ENCODE assay signal across 18 cellular contexts in the genomic region with DNA sequence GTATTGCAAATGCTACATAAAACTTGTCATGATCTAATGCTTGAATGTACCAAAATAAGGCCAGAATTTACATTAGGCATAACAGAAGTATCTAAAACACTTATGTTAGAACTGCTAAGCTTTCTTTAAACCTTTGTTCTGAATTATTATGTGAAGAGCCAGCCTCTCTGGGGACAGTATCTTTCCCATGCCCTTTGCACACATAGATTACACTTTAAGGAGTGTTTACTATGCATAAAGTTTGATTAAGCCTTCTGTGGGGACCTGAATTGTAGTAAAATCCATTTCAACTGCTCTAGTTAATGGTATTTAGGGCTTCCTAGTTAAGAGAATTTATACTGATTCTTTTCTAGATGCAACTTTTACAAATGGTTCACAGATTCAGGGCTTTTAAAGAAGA.
DNase-seq lines count a peak whose midpoint lies in the region; ATAC-seq, FAIRE-seq and TF ChIP-seq lines count a peak whose summit lies in the region.
"Had no signal": no experiment of that assay in that cellular context is flagged by ENCODE, and none has a peak within 500 bp of the region (broad histone marks: within the 10 kb centered on the region; RNA-seq: fewer than 3 reads in every experiment).

No MANE protein-coding gene starts in this region.

- no peaks in the 10 kb centered on the region for H3K79me2 ChIP-seq in HepG2 (ENCODE audit: insufficient read depth, low read length)

- H3K4me3 ChIP-seq in right lobe of liver (no peak overlapping the region), HepG2 (replicated peaks in 1 of 3; ENCODE audit: insufficient read depth in 1 of 3, low read depth in 2 of 3, low read length in 3 of 3) (no peak overlapping the region), subcutaneous abdominal adipose tissue (ENCODE audit: low read depth in 1 of 5, low read length in 5 of 5) (peak overlapping the region in 1 of 5 donors; percentile 8), gastroesophageal sphincter (no peak overlapping the region)
- H3K4me3 ChIP-seq: GM23338 had no signal

- intact Hi-C loops in right lobe of liver (cut with DNase I) = no loop called here
- intact Hi-C loops in HepG2 (cut with micrococcal nuclease; ENCODE audit: unreplicated experiment) = no loop called here

- no peak for TF ChIP-seq POLR2A in right lobe of liver (IDR thresholded peaks at IDR 0.05)
- TF ChIP-seq POLR2A in HepG2 (IDR thresholded peaks at IDR 0.05; ENCODE audit: insufficient read depth in 1 of 2, low read depth in 2 of 2, low read length in 2 of 2) = no peak
- no peak for TF ChIP-seq POLR2A in gastroesophageal sphincter (IDR thresholded peaks at IDR 0.05)

- H4K20me1 ChIP-seq in HepG2 (ENCODE audit: insufficient read depth, low read length) = no peaks in the 10 kb centered on the region

- no peaks in the 10 kb centered on the region for H3K27me3 ChIP-seq in right lobe of liver
- H3K27me3 ChIP-seq in HepG2 (ENCODE audit: control insufficient read depth in 1 of 2, insufficient read depth in 2 of 2, low read length in 2 of 2) = no peaks in the 10 kb centered on the region; a peak in 1 of 5 replicates
- H3K27me3 ChIP-seq in subcutaneous abdominal adipose tissue (ENCODE audit: control insufficient read depth in 5 of 5, insufficient read depth in 4 of 5, low read length in 5 of 5) = no peaks in the 10 kb centered on the region
- H3K27me3 ChIP-seq in gastroesophageal sphincter = no peaks in the 10 kb centered on the region
- no peaks in the 10 kb centered on the region for H3K27me3 ChIP-seq in foreskin keratinocyte

- no TSS peak for BruUV-seq in HepG2 (replicated peaks; lab: Mats Ljungman, UMichigan)

- no peak overlapping the region for H3K4me2 ChIP-seq in HepG2 (ENCODE audit: low read depth, low read length)
- H3K4me2 ChIP-seq: GM23338 had no signal

- H3K9me3 ChIP-seq in right lobe of liver (no peaks in the 10 kb centered on the region), HepG2 (ENCODE audit: low read length) (no peaks in the 10 kb centered on the region), subcutaneous abdominal adipose tissue (ENCODE audit: control insufficient read depth in 5 of 5, low read length in 5 of 5) (peaks cover 0 to 4% (median 3%) of the 10 kb centered on the region in 5 donors), gastroesophageal sphincter (no peaks in the 10 kb centered on the region)

- no peak for TF ChIP-seq CTCF in right lobe of liver (IDR thresholded peaks at IDR 0.05)
- TF ChIP-seq CTCF in HepG2 (CRISPR knock-in tag; IDR thresholded peaks at IDR 0.05) = no peak
- no peak for TF ChIP-seq CTCF in gastroesophageal sphincter (IDR thresholded peaks at IDR 0.05)
- TF ChIP-seq CTCF in foreskin keratinocyte (conservative IDR thresholded peaks at IDR 0.05) = no peak

- H3K9ac ChIP-seq in HepG2 (ENCODE audit: insufficient read depth, low read depth, low read length) (no peak overlapping the region), subcutaneous abdominal adipose tissue (ENCODE audit: low read length in 5 of 5) (no peak overlapping the region)

- H3K27ac ChIP-seq in right lobe of liver (peak overlapping the region in 1 of 3 donors; percentile 32), HepG2 (ENCODE audit: extremely low read length, insufficient read depth, low read length) (no peak overlapping the region), subcutaneous abdominal adipose tissue (ENCODE audit: low read depth, low read length) (peak overlapping the region; percentile 37), gastroesophageal sphincter (no peak overlapping the region), foreskin keratinocyte (no peak overlapping the region)

- H3K36me3 ChIP-seq in right lobe of liver = no peaks in the 10 kb centered on the region
- no peaks in the 10 kb centered on the region for H3K36me3 ChIP-seq in HepG2 (replicated peaks in 1 of 2; ENCODE audit: control insufficient read depth in 1 of 2, insufficient read depth in 2 of 2, low read length in 2 of 2)
- H3K36me3 ChIP-seq in subcutaneous abdominal adipose tissue (ENCODE audit: control insufficient read depth in 5 of 5, insufficient read depth in 5 of 5, low read length in 5 of 5) = no peaks in the 10 kb centered on the region
- H3K36me3 ChIP-seq in gastroesophageal sphincter = no peaks in the 10 kb centered on the region

- no peak overlapping the region for H2AFZ ChIP-seq in HepG2 (ENCODE audit: low read length)
- H2AFZ ChIP-seq: GM23338 had no signal

- DNase-seq in right lobe of liver (no peak), HepG2 (ENCODE audit: low spot score) (no peak), left lobe of liver (ENCODE audit: low spot score) (no peak), foreskin keratinocyte (no peak)
- DNase-seq: C1 segment of cervical spinal cord; Calu3; CD4-positive, alpha-beta memory T cell; COR-L47; DMS79; EL; GDM1; H9 had no signal

- no peak for TF ChIP-seq RAD21 in HepG2 (CRISPR knock-in tag; IDR thresholded peaks at IDR 0.05)

- CTCF ChIA-PET in HepG2 (lab: Yijun Ruan, JAX; ENCODE audit: low intra/inter-chr PET ratio, low total read pairs) = no interaction called here

- POLR2A ChIA-PET in HepG2 (lab: Yijun Ruan, JAX) = no interaction called here

- peaks cover 0 to 8% (median 0%) of the 10 kb centered on the region in 4 donors for H3K4me1 ChIP-seq in right lobe of liver
- no peaks in the 10 kb centered on the region for H3K4me1 ChIP-seq in HepG2 (ENCODE audit: insufficient read depth, low read length)
- peaks cover 0 to 22% (median 11%) of the 10 kb centered on the region in 5 donors for H3K4me1 ChIP-seq in subcutaneous abdominal adipose tissue (ENCODE audit: control insufficient read depth in 5 of 5, insufficient read depth in 5 of 5, low read length in 5 of 5)
- H3K4me1 ChIP-seq in gastroesophageal sphincter = no peaks in the 10 kb centered on the region
- no peaks in the 10 kb centered on the region for H3K4me1 ChIP-seq in foreskin keratinocyte

- ATAC-seq in right lobe of liver = peak; percentile 48 to 59 (median 56)
- no peak for ATAC-seq in HepG2
- ATAC-seq in left lobe of liver = peak; percentile 47
- ATAC-seq in gastroesophageal sphincter = no peak
- no peak for ATAC-seq in foreskin keratinocyte
- ATAC-seq: GM23338, HCT116 had no signal

- in situ Hi-C loops in HepG2 (cut with HindIII; ENCODE audit: extremely low pct_ligation_motif_present, low pct_unique_long_range_greater_than_20kb) = no loop called here

- TF ChIP-seq EP300 in HepG2 (IDR thresholded peaks at IDR 0.05; ENCODE audit: low read depth in 2 of 2, low read length in 2 of 2) (no peak), HepG2 (CRISPR knock-in tag; IDR thresholded peaks at IDR 0.05; ENCODE audit: borderline replicate concordance) (no peak), gastroesophageal sphincter (IDR thresholded peaks at IDR 0.05) (no peak)

- FAIRE-seq in HepG2 (lab: Jason Lieb, UNC) = no peak
- FAIRE-seq: GM12891, GM18507 had no signal

TF ChIP-seq in HepG2, 621 proteins besides CTCF, POLR2A, EP300 and RAD21 (continues in another document):
- TF ChIP-seq JARID2 (CRISPR knock-in tag; IDR thresholded peaks at IDR 0.05; ENCODE audit: insufficient replicate concordance) (no peak), FLYWCH1 (CRISPR knock-in tag; IDR thresholded peaks at IDR 0.05) (no peak), ZMYM3 (CRISPR knock-in tag; IDR thresholded peaks at IDR 0.05) (no peak), NCOA2 (CRISPR knock-in tag; IDR thresholded peaks at IDR 0.05) (no peak), NR2F1 (CRISPR knock-in tag; IDR thresholded peaks at IDR 0.05) (no peak), HDAC2 (CRISPR knock-in tag; IDR thresholded peaks at IDR 0.05) (no peak), ZNF816 (CRISPR knock-in tag; IDR thresholded peaks at IDR 0.05; ENCODE audit: borderline replicate concordance) (no peak), SOX6 (IDR thresholded peaks at IDR 0.05) (no peak), SOX6 (CRISPR knock-in tag; IDR thresholded peaks at IDR 0.05) (no peak), HMG20A (CRISPR knock-in tag; IDR thresholded peaks at IDR 0.05; ENCODE audit: borderline replicate concordance) (no peak), XRCC5 (optimal IDR thresholded peaks at IDR 0.05; ENCODE audit: low read length) (no peak), ASH2L (IDR thresholded peaks at IDR 0.05; ENCODE audit: insufficient read length, low read depth, low read length) (no peak), ATM (IDR thresholded peaks at IDR 0.05; ENCODE audit: borderline replicate concordance) (no peak), ZNF557 (CRISPR knock-in tag; IDR thresholded peaks at IDR 0.05) (no peak), ZSCAN12 (CRISPR knock-in tag; IDR thresholded peaks at IDR 0.05) (no peak), BRCA1 (CRISPR knock-in tag; IDR thresholded peaks at IDR 0.05) (no peak)
- TF ChIP-seq, protein P1, sequence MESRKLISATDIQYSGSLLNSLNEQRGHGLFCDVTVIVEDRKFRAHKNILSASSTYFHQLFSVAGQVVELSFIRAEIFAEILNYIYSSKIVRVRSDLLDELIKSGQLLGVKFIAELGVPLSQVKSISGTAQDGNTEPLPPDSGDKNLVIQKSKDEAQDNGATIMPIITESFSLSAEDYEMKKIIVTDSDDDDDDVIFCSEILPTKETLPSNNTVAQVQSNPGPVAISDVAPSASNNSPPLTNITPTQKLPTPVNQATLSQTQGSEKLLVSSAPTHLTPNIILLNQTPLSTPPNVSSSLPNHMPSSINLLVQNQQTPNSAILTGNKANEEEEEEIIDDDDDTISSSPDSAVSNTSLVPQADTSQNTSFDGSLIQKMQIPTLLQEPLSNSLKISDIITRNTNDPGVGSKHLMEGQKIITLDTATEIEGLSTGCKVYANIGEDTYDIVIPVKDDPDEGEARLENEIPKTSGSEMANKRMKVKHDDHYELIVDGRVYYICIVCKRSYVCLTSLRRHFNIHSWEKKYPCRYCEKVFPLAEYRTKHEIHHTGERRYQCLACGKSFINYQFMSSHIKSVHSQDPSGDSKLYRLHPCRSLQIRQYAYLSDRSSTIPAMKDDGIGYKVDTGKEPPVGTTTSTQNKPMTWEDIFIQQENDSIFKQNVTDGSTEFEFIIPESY (CRISPR knock-in tag; IDR thresholded peaks at IDR 0.05) = no peak
- TF ChIP-seq, protein P2, sequence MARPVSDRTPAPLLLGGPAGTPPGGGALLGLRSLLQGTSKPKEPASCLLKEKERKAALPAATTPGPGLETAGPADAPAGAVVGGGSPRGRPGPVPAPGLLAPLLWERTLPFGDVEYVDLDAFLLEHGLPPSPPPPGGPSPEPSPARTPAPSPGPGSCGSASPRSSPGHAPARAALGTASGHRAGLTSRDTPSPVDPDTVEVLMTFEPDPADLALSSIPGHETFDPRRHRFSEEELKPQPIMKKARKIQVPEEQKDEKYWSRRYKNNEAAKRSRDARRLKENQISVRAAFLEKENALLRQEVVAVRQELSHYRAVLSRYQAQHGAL (CRISPR knock-in tag; IDR thresholded peaks at IDR 0.05; ENCODE audit: not compliant biosample characterization) = no peak

Comparison
In these comparisons a context has a peak if more than half of its experiments do, and no peak if none do; other contexts are left out.
1. ATAC-seq: peak in right lobe of liver (4 of 4) and left lobe of liver (single experiment); none in HepG2 (single experiment), gastroesophageal sphincter (single experiment) and foreskin keratinocyte (single experiment).